ENCODE assay signal across 8 cellular contexts in the genomic region with DNA sequence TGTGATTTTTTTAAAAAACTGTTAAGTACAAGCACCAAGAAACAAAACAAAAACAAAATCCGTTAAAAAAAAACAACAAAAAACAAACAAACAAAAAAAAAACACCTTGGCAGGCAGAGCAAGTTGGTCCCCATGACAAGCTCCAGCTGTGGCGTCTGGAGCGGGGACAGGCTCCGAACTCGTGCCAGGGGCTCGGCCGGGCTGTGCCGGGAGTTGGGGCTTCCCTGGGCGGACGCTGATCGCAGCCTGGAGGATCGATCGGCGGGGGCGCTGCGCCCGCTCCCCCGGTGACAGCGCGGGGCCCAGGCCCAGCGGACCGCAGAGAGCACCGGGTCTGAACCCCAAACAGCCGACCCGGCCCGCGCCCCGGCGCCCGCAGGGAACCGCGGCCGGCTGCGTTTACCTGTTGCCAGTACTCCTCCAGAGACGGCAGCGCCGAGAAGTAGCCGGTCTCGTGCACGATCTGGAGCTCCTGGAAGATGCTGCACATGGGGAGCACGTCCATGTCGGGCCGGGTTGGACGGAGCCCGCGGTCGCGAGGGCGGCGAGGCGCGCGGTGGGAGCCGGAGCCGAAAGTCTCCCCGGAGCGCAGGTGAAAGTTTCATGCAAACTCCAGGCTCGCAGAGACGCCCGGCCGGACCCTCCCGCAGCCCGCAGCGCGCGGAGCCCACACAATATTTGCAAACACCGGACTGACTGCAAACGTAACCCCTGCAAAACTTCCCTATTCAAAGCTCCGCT. TPM values are rescaled to one million over a fixed set of nuclear protein-coding genes. Genes with fewer than 3 reads are reported as not detected.
DNase-seq lines count a peak whose midpoint lies in the region; ATAC-seq and TF ChIP-seq lines count a peak whose summit lies in the region.

TSS of gene KLF6 (minus strand) at position 700 of the 741 bp plus-strand sequence. CDS start at position 505, 195 bp downstream.

- WGBS in SK-N-SH (ENCODE audit: low lambda C conversion rate), result 2% methylated on average over 25 of the region's 69 CpGs
- WGBS in suprapubic skin, result 0% methylated on average over 15 of the region's 69 CpGs

- peaks cover 14 to 37% of the 10 kb centered on the region in 2 experiments; a peak in 3 of 4 replicates for H3K4me1 ChIP-seq in SK-N-SH (ENCODE audit: control insufficient read depth in 1 of 2, insufficient read depth in 2 of 2, low read depth in 1 of 2, low read length in 1 of 2)
- peaks cover 27% of the 10 kb centered on the region for H3K4me1 ChIP-seq in suprapubic skin

- H3K4me3 ChIP-seq in SK-N-SH (ENCODE audit: low read depth in 2 of 2, low read length in 1 of 2), result peak within 1 kb of the TSS; percentile 95 to 97
- H3K4me3 ChIP-seq in suprapubic skin, result peak within 1 kb of the TSS; percentile 96

- H3K4me2 ChIP-seq in SK-N-SH, result peak within 1 kb of the TSS; percentile 93

- DNase-seq in activated T-cell treated with anti-CD3 and anti-CD28 coated beads, Interleukin-2, amount 50 U/mL, for 24 hours, result no peak
- DNase-seq in activated T-cell treated with anti-CD3 and anti-CD28 coated beads for 4 hours (no peak), SK-N-SH (peak; percentile 67), memory B cell (ENCODE audit: low spot score in 2 of 2) (no peak), suprapubic skin (ENCODE audit: low spot score in 2 of 2) (peak in 1 of 2 donors; percentile 84), NCI-H446 treated with DMSO at 0.1 percent for 48 hours (lab: John Stamatoyannopoulos, UW) (no peak)
- no peak for DNase-seq in effector memory CD8-positive, alpha-beta T cell

- peaks cover 51% of the 10 kb centered on the region for H3K36me3 Mint-ChIP-seq in activated T-cell treated with anti-CD3 and anti-CD28 coated beads, Interleukin-2, amount 50 U/mL, for 24 hours (ENCODE audit: low read depth)
- H3K36me3 Mint-ChIP-seq in effector memory CD8-positive, alpha-beta T cell (ENCODE audit: insufficient read depth), result peaks cover 86% of the 10 kb centered on the region
- H3K36me3 Mint-ChIP-seq in memory B cell, result peaks cover 31% of the 10 kb centered on the region

- TF ChIP-seq RAD21 in SK-N-SH (IDR thresholded peaks at IDR 0.05; ENCODE audit: low read length), result no peak

- ATAC-seq in HG02973 (IDR thresholded peaks at IDR 0.05; ENCODE audit: unreplicated experiment) (peak; percentile 0), memory B cell (ENCODE audit: low read depth) (peak; percentile 2)
- ATAC-seq in effector memory CD8-positive, alpha-beta T cell (replicated peaks), result no peak

- peaks cover 63% of the 10 kb centered on the region for H3K79me2 ChIP-seq in SK-N-SH (ENCODE audit: insufficient read depth)

- peak within 1 kb of the TSS; percentile 96 to 99 for H3K27ac ChIP-seq in SK-N-SH (ENCODE audit: low read depth in 2 of 2, low read length in 1 of 2)
- peak within 1 kb of the TSS; percentile 100 for H3K27ac ChIP-seq in suprapubic skin

- H4K20me1 ChIP-seq in SK-N-SH (ENCODE audit: insufficient read depth), result peaks cover 49% of the 10 kb centered on the region

- H3K36me3 ChIP-seq in SK-N-SH (replicated peaks in 1 of 2; ENCODE audit: control insufficient read depth in 1 of 2, insufficient read depth in 2 of 2, low read length in 1 of 2) (peaks cover 25 to 48% of the 10 kb centered on the region in 2 experiments), suprapubic skin (peaks cover 22% of the 10 kb centered on the region)

- peak within 1 kb of the TSS; percentile 96 for H3K27ac Mint-ChIP-seq in activated T-cell treated with anti-CD3 and anti-CD28 coated beads, Interleukin-2, amount 50 U/mL, for 24 hours
- H3K27ac Mint-ChIP-seq in effector memory CD8-positive, alpha-beta T cell, result peak within 1 kb of the TSS; percentile 100
- H3K27ac Mint-ChIP-seq in memory B cell, result peak within 1 kb of the TSS; percentile 100

- peaks cover 45% of the 10 kb centered on the region for H3K4me1 Mint-ChIP-seq in activated T-cell treated with anti-CD3 and anti-CD28 coated beads, Interleukin-2, amount 50 U/mL, for 24 hours (ENCODE audit: low read depth)
- H3K4me1 Mint-ChIP-seq in effector memory CD8-positive, alpha-beta T cell (ENCODE audit: low read depth in 2 of 2), result peaks cover 54 to 55% of the 10 kb centered on the region in 2 donors
- peaks cover 34% of the 10 kb centered on the region for H3K4me1 Mint-ChIP-seq in memory B cell

- no peak within 1 kb of the TSS for H2AFZ ChIP-seq in SK-N-SH (ENCODE audit: low read depth)

- H3K9me3 ChIP-seq in SK-N-SH (no peaks in the 10 kb centered on the region), suprapubic skin (no peaks in the 10 kb centered on the region)

- H3K4me3 Mint-ChIP-seq in activated T-cell treated with anti-CD3 and anti-CD28 coated beads, Interleukin-2, amount 50 U/mL, for 24 hours, result peak within 1 kb of the TSS; percentile 87
- H3K4me3 Mint-ChIP-seq in effector memory CD8-positive, alpha-beta T cell, result peak within 1 kb of the TSS; percentile 98 to 100
- H3K4me3 Mint-ChIP-seq in memory B cell, result peak within 1 kb of the TSS; percentile 90

- TF ChIP-seq EP300 in SK-N-SH (IDR thresholded peaks at IDR 0.05; ENCODE audit: borderline replicate concordance in 1 of 2, low read depth in 1 of 2, low read length in 1 of 2) (peak in 1 of 2 experiments; percentile 4; a peak in 1 of 4 replicates), suprapubic skin (IDR thresholded peaks at IDR 0.05) (no peak)

- peaks cover 2% of the 10 kb centered on the region for H3K9me3 Mint-ChIP-seq in activated T-cell treated with anti-CD3 and anti-CD28 coated beads, Interleukin-2, amount 50 U/mL, for 24 hours
- H3K9me3 Mint-ChIP-seq in effector memory CD8-positive, alpha-beta T cell, result no peaks in the 10 kb centered on the region
- H3K9me3 Mint-ChIP-seq in memory B cell, result peaks cover 2% of the 10 kb centered on the region

- peak; percentile 58 to 70 for TF ChIP-seq POLR2A in suprapubic skin (IDR thresholded peaks at IDR 0.05)

- TF ChIP-seq CTCF in SK-N-SH (IDR thresholded peaks at IDR 0.05) (0 out of 2 replicates have a peak, but pooled peaks have one; percentile 10), suprapubic skin (IDR thresholded peaks at IDR 0.05) (no peak)

- H3K9me2 ChIP-seq in SK-N-SH, result no peaks in the 10 kb centered on the region

- no peaks in the 10 kb centered on the region for H3K27me3 Mint-ChIP-seq in activated T-cell treated with anti-CD3 and anti-CD28 coated beads, Interleukin-2, amount 50 U/mL, for 24 hours
- peaks cover 0 to 9% of the 10 kb centered on the region in 2 donors for H3K27me3 Mint-ChIP-seq in effector memory CD8-positive, alpha-beta T cell
- no peaks in the 10 kb centered on the region for H3K27me3 Mint-ChIP-seq in memory B cell

- POLR2A ChIA-PET in SK-N-SH (lab: Yijun Ruan, JAX), result interaction anchor here (0.6 to 3.9 kb wide), 15 partner anchors 9 to 460 kb away, joined by 3 to 24 read pairs (median 3); no protein-coding TSS in a partner anchor

- H3K9ac ChIP-seq in SK-N-SH, result peak within 1 kb of the TSS; percentile 98

- CTCF ChIA-PET in SK-N-SH (lab: Yijun Ruan, JAX), result interaction anchor here (0.6 to 1.6 kb wide), 10 partner anchors 14 to 983 kb away, joined by 3 to 5 read pairs (median 3); no protein-coding TSS in a partner anchor

- peaks cover 47% of the 10 kb centered on the region for H3F3A ChIP-seq in SK-N-SH (replicated peaks; ENCODE audit: insufficient read depth)

- H3K27me3 ChIP-seq in SK-N-SH (ENCODE audit: insufficient read depth) (no peaks in the 10 kb centered on the region), suprapubic skin (no peaks in the 10 kb centered on the region)

TF ChIP-seq in SK-N-SH, 30 proteins besides CTCF, POLR2A, EP300 and RAD21 (continues in another document):
- TF ChIP-seq FOXJ3 (CRISPR knock-in tag; IDR thresholded peaks at IDR 0.05) (no peak), SIN3A (IDR thresholded peaks at IDR 0.05; ENCODE audit: borderline replicate concordance, low read depth, low read length) (peak; percentile 72; the same call in 1 of the 2 replicates), POLR2AphosphoS5 (IDR thresholded peaks at IDR 0.05; ENCODE audit: low read depth, low read length) (peak; percentile 86), TAF1 (IDR thresholded peaks at IDR 0.05; ENCODE audit: borderline replicate concordance, low read depth, low read length) (peak; percentile 92), MEF2A (IDR thresholded peaks at IDR 0.05; ENCODE audit: borderline replicate concordance, low read depth) (no peak), GATA2 (CRISPR knock-in tag; IDR thresholded peaks at IDR 0.05) (no peak), ELF1 (IDR thresholded peaks at IDR 0.05) (0 out of 2 replicates have a peak, but pooled peaks have one; percentile 5), RXRA (IDR thresholded peaks at IDR 0.05; ENCODE audit: borderline replicate concordance, low read depth) (no peak; the same call in 1 of the 2 replicates)
- TF ChIP-seq, protein P1, sequence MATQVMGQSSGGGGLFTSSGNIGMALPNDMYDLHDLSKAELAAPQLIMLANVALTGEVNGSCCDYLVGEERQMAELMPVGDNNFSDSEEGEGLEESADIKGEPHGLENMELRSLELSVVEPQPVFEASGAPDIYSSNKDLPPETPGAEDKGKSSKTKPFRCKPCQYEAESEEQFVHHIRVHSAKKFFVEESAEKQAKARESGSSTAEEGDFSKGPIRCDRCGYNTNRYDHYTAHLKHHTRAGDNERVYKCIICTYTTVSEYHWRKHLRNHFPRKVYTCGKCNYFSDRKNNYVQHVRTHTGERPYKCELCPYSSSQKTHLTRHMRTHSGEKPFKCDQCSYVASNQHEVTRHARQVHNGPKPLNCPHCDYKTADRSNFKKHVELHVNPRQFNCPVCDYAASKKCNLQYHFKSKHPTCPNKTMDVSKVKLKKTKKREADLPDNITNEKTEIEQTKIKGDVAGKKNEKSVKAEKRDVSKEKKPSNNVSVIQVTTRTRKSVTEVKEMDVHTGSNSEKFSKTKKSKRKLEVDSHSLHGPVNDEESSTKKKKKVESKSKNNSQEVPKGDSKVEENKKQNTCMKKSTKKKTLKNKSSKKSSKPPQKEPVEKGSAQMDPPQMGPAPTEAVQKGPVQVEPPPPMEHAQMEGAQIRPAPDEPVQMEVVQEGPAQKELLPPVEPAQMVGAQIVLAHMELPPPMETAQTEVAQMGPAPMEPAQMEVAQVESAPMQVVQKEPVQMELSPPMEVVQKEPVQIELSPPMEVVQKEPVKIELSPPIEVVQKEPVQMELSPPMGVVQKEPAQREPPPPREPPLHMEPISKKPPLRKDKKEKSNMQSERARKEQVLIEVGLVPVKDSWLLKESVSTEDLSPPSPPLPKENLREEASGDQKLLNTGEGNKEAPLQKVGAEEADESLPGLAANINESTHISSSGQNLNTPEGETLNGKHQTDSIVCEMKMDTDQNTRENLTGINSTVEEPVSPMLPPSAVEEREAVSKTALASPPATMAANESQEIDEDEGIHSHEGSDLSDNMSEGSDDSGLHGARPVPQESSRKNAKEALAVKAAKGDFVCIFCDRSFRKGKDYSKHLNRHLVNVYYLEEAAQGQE (IDR thresholded peaks at IDR 0.05; ENCODE audit: low read depth, low read length), result peak; percentile 66
- TF ChIP-seq, protein P2, sequence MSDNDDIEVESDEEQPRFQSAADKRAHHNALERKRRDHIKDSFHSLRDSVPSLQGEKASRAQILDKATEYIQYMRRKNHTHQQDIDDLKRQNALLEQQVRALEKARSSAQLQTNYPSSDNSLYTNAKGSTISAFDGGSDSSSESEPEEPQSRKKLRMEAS (IDR thresholded peaks at IDR 0.05; ENCODE audit: low read depth), result peak; percentile 18; the same call in 1 of the 2 replicates

RNA-seq across cellular contexts. Expression of gene KLF6, which starts in this region (rescaled TPM):
- 127 and 148 TPM in 2 replicates for polyA plus RNA-seq in SK-N-SH (2012; rRNA removed)
- polyA plus RNA-seq in SK-N-SH (2012; cell fraction: cytosol; rRNA removed), result 72.3 and 76.2 TPM in 2 replicates
- polyA plus RNA-seq in SK-N-SH (2012; cell fraction: nucleus; rRNA removed), result 687 and 844 TPM in 2 replicates
- 100 to 1,000 TPM; 242 to 484 (median 276) TPM for total RNA-seq in suprapubic skin
